9 cellular contexts compared by ENCODE assay signal in genomic region chr2:47401789-47402554, GRCh38. TPM values are rescaled to one million over a fixed set of nuclear protein-coding genes. Genes with fewer than 3 reads are reported as not detected.
DNase-seq lines count a peak whose midpoint lies in the region; ATAC-seq and TF ChIP-seq lines count a peak whose summit lies in the region.
"Had no signal": no experiment of that assay in that cellular context is flagged by ENCODE, and none has a peak within 500 bp of the region (broad histone marks: within the 10 kb centered on the region; RNA-seq: fewer than 3 reads in every experiment).

No MANE protein-coding gene starts in this region.

- no peak for TF ChIP-seq CTCF in BJ (IDR thresholded peaks at IDR 0.05; ENCODE audit: insufficient read depth, low read depth, low read length)

- H3K27me3 Mint-ChIP-seq in central memory CD8-positive, alpha-beta T cell = no peaks in the 10 kb centered on the region
- H3K27me3 Mint-ChIP-seq in naive thymus-derived CD4-positive, alpha-beta T cell = peaks cover 0 to 2% (median 0%) of the 10 kb centered on the region in 5 donors

- H3K27ac Mint-ChIP-seq in central memory CD8-positive, alpha-beta T cell (ENCODE audit: low read depth) = peak overlapping the region; percentile 89
- H3K27ac Mint-ChIP-seq in naive thymus-derived CD4-positive, alpha-beta T cell = peak overlapping the region; percentile 81 to 96 (median 91)

- intact Hi-C loops in naive thymus-derived CD4-positive, alpha-beta T cell (cut with micrococcal nuclease) = loop anchor here (1.0 to 10.0 kb wide), 9 partner anchors 119 to 1837 kb away; partner anchors contain the start of genes MSH6 (in 2 of the 2), FBXO11 (in 1 of the 2), MCFD2 (in 1 of the 2) and PRKCE (in 1 of the 2)

- H3K4me1 ChIP-seq in naive thymus-derived CD4-positive, alpha-beta T cell (ENCODE audit: control insufficient read depth in 2 of 2, insufficient read depth in 2 of 2, low read length in 2 of 2) = peaks cover 9 to 12% of the 10 kb centered on the region in 2 donors

- H3K9me3 Mint-ChIP-seq in central memory CD8-positive, alpha-beta T cell = no peaks in the 10 kb centered on the region
- peaks cover 0 to 3% (median 0%) of the 10 kb centered on the region in 11 donors for H3K9me3 Mint-ChIP-seq in naive thymus-derived CD4-positive, alpha-beta T cell

- H3K4me3 Mint-ChIP-seq in central memory CD8-positive, alpha-beta T cell = peak overlapping the region; percentile 98
- H3K4me3 Mint-ChIP-seq in naive thymus-derived CD4-positive, alpha-beta T cell = peak overlapping the region; percentile 90 to 100 (median 98)

- H3K36me3 ChIP-seq in BJ (ENCODE audit: control insufficient read depth, insufficient read depth, low read length) (no peaks in the 10 kb centered on the region), MG63 (peaks cover 24% of the 10 kb centered on the region)
- peaks cover 0 to 3% (median 0%) of the 10 kb centered on the region in 3 experiments for H3K36me3 ChIP-seq in naive thymus-derived CD4-positive, alpha-beta T cell (ENCODE audit: control insufficient read depth in 2 of 3, insufficient read depth in 3 of 3, low read length in 3 of 3)

- POLR2A ChIA-PET in BJ (lab: Charles Lee) = no interaction called here
- POLR2A ChIA-PET in naive thymus-derived CD4-positive, alpha-beta T cell (lab: Charles Lee) = no interaction called here

- no peaks in the 10 kb centered on the region for H3K27me3 ChIP-seq in BJ (ENCODE audit: control insufficient read depth, insufficient read depth, low read length)
- H3K27me3 ChIP-seq in MG63 = no peaks in the 10 kb centered on the region
- H3K27me3 ChIP-seq in naive thymus-derived CD4-positive, alpha-beta T cell (ENCODE audit: control insufficient read depth in 2 of 2, insufficient read depth in 2 of 2, low read length in 2 of 2) = no peaks in the 10 kb centered on the region

- H3K4me1 Mint-ChIP-seq in central memory CD8-positive, alpha-beta T cell = peaks cover 24% of the 10 kb centered on the region
- peaks cover 26 to 41% (median 32%) of the 10 kb centered on the region in 7 donors for H3K4me1 Mint-ChIP-seq in naive thymus-derived CD4-positive, alpha-beta T cell

- peak overlapping the region; percentile 99 for H3K4me3 ChIP-seq in BJ (ENCODE audit: low read depth, low read length)
- H3K4me3 ChIP-seq in MG63 = peak overlapping the region; percentile 99
- H3K4me3 ChIP-seq in naive thymus-derived CD4-positive, alpha-beta T cell (ENCODE audit: low read length) = peak overlapping the region; percentile 90

- no peaks in the 10 kb centered on the region for H3K9me3 ChIP-seq in MG63
- H3K9me3 ChIP-seq in naive thymus-derived CD4-positive, alpha-beta T cell (ENCODE audit: control insufficient read depth in 2 of 3, low read length in 3 of 3) = no peaks in the 10 kb centered on the region

- H3K27ac ChIP-seq in naive thymus-derived CD4-positive, alpha-beta T cell (ENCODE audit: low read depth, low read length) = peak overlapping the region; percentile 65

- CTCF ChIA-PET in BJ (lab: Yijun Ruan, JAX) = interaction anchor here (0.5 to 2.1 kb wide), 5 partner anchors 14 to 365 kb away, joined by 3 to 6 read pairs (median 4); no protein-coding TSS in a partner anchor
- CTCF ChIA-PET in naive thymus-derived CD4-positive, alpha-beta T cell (lab: Charles Lee) = interaction anchor here (0.5 to 1.5 kb wide), 4 partner anchors 14 to 230 kb away, joined by 3 to 6 read pairs (median 4); no protein-coding TSS in a partner anchor

- H3K36me3 Mint-ChIP-seq in central memory CD8-positive, alpha-beta T cell (ENCODE audit: insufficient read depth) = peaks cover 16% of the 10 kb centered on the region
- peaks cover 0 to 16% (median 10%) of the 10 kb centered on the region in 5 donors for H3K36me3 Mint-ChIP-seq in naive thymus-derived CD4-positive, alpha-beta T cell

- no peak for ATAC-seq in central memory CD8-positive, alpha-beta T cell (replicated peaks; ENCODE audit: extremely low read depth, poor library complexity, severe bottlenecking)
- no peak for ATAC-seq in naive thymus-derived CD4-positive, alpha-beta T cell

- DNase-seq in BJ (ENCODE audit: low read depth) (no peak), MG63 (no peak), foreskin melanocyte (no peak), NCI-H1694 treated with DMSO at 0.1 percent for 48 hours (lab: John Stamatoyannopoulos, UW) (no peak), HK-2 (ENCODE audit: unreplicated experiment) (no peak)
- DNase-seq in central memory CD8-positive, alpha-beta T cell (ENCODE audit: low spot score in 2 of 2) = no peak
- DNase-seq in naive thymus-derived CD4-positive, alpha-beta T cell = no peak
- DNase-seq in effector CD8-positive, alpha-beta T cell (lab: John Stamatoyannopoulos, UW) = no peak

RNA-seq across cellular contexts. Expression of gene MSH2, which starts 1.0 kb away (rescaled TPM):
- 4.9 and 12.1 TPM in 2 replicates for polyA plus RNA-seq in BJ (2011; rRNA removed)
- 5.5 and 5.6 TPM in 2 replicates for polyA minus RNA-seq in BJ (2011; rRNA and poly(A)+ RNA removed)
- total RNA-seq in MG63 (2014; rRNA removed; shearing (Covaris generic); ENCODE audit: low replicate concordance) = 62.2 and 109 TPM in 2 replicates
- 10 to 100 TPM; 12.2 to 44.7 (median 31.4) TPM for total RNA-seq in naive thymus-derived CD4-positive, alpha-beta T cell
- polyA plus RNA-seq in naive thymus-derived CD4-positive, alpha-beta T cell = 10 to 100 TPM; 40.5 to 46.8 TPM

RNA-seq across cellular contexts. Expression of gene EPCAM, which starts 32.9 kb away (rescaled TPM):
- polyA plus RNA-seq in BJ (2011; rRNA removed) = 0.15 and 0.42 TPM in 2 replicates
- not detected in 2 replicates for polyA minus RNA-seq in BJ (2011; rRNA and poly(A)+ RNA removed)
- not detected in 2 replicates for total RNA-seq in MG63 (2014; rRNA removed; shearing (Covaris generic); ENCODE audit: low replicate concordance)
- not detected for total RNA-seq in naive thymus-derived CD4-positive, alpha-beta T cell
- not detected for polyA plus RNA-seq in naive thymus-derived CD4-positive, alpha-beta T cell
- total RNA-seq: pulmonary artery endothelial cell had no signal
